In the genomic region with DNA sequence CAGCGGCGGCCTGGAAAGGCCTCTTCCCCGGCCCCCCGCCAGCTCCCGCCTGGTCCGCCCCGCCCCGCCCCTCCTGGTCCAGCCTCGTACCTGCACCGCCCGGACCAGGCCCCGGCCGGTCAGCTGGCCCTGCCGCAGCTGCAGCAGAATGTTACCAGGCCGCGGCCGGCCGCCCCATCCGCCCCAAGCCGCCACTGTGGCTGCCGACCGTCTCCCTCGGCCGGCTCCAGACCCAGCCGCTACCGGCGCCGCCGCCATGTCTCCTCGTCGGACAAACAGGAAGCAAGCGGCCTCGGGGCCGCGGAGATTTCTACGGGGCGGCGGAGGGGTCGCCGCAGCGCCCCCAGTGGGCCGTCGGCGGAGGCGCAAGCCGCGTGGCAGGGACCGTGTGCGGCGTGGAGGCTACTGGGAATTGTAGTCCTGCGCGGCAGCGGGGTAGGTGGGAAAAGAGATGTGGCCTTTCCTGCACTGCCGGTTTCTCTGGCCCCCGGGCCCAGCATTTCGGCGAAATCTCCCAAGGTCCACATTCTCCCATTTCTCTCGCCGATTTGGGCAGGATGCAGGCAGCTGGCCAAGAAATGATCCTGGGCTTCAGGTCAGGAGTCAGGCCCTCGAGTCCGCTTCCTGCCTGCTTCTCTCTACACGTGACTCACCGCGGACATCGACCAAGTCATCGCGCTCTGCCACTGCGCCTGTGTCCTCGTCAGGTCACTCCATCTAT, we compare ENCODE assay signal across 8 cellular contexts. TPM values are rescaled to one million over a fixed set of nuclear protein-coding genes. Genes with fewer than 3 reads are reported as not detected.
DNase-seq lines count a peak whose midpoint lies in the region; ATAC-seq and TF ChIP-seq lines count a peak whose summit lies in the region.

Gene TRPC4AP, minus strand, starts transcription at position 284 of the 721 bp plus-strand sequence. Its CDS starts 26 bp downstream, at position 258.

- H3K27ac ChIP-seq in SJSA1, result peak within 1 kb of the TSS; percentile 87
- peak within 1 kb of the TSS; percentile 78 to 97 (median 94) for H3K27ac ChIP-seq in gastroesophageal sphincter
- H3K27ac ChIP-seq in suprapubic skin, result peak within 1 kb of the TSS; percentile 90

- peaks cover 47% of the 10 kb centered on the region for H3K79me2 ChIP-seq in Loucy (ENCODE audit: insufficient read depth, low read length)

- WGBS in gastroesophageal sphincter (ENCODE audit: low coverage in 1 of 2), 2 donors, result 15% methylated on average over 5 of the region's 69 CpGs; no CpG with 5 or more reads in 1 of the 2 donors
- WGBS in suprapubic skin, result 9% methylated on average over 15 of the region's 69 CpGs

- no peaks in the 10 kb centered on the region for H3K27me3 ChIP-seq in H7 (ENCODE audit: control insufficient read depth, insufficient read depth, low read length)
- no peaks in the 10 kb centered on the region for H3K27me3 ChIP-seq in Loucy (ENCODE audit: insufficient read depth, low read length, poor library complexity, severe bottlenecking)
- H3K27me3 ChIP-seq in SJSA1 (replicated peaks), result no peaks in the 10 kb centered on the region
- H3K27me3 ChIP-seq in gastroesophageal sphincter, result no peaks in the 10 kb centered on the region
- H3K27me3 ChIP-seq in suprapubic skin, result no peaks in the 10 kb centered on the region

- H3K4me2 ChIP-seq in Loucy (ENCODE audit: low read depth, low read length, poor library complexity, severe bottlenecking), result peak within 1 kb of the TSS; percentile 94

- no peaks in the 10 kb centered on the region for H3K9me3 ChIP-seq in Loucy (ENCODE audit: insufficient read depth, low read depth, low read length)
- H3K9me3 ChIP-seq in SJSA1 (replicated peaks), result no peaks in the 10 kb centered on the region
- no peaks in the 10 kb centered on the region for H3K9me3 ChIP-seq in gastroesophageal sphincter
- H3K9me3 ChIP-seq in suprapubic skin, result no peaks in the 10 kb centered on the region

- H3K36me3 ChIP-seq in H7 (replicated peaks; ENCODE audit: control insufficient read depth, insufficient read depth, low read length) (no peaks in the 10 kb centered on the region), Loucy (ENCODE audit: insufficient read depth, low read length) (no peaks in the 10 kb centered on the region), SJSA1 (peaks cover 20% of the 10 kb centered on the region), gastroesophageal sphincter (peaks cover 0 to 11% of the 10 kb centered on the region in 2 donors), suprapubic skin (no peaks in the 10 kb centered on the region)

- DNase-seq in GM03348 (ENCODE audit: low spot score) (peak; percentile 94), H7 (peak; percentile 91), SJSA1 (ENCODE audit: low read depth in 1 of 2, low spot score in 2 of 2) (peak; percentile 87 to 97), nucleus accumbens (lab: John Stamatoyannopoulos, UW) (peak; percentile 11 to 95 (median 82)), suprapubic skin (ENCODE audit: low spot score in 2 of 2) (peak; percentile 91 to 93)
- peak; percentile 90 for DNase-seq in activated naive CD4-positive, alpha-beta T cell treated with Interleukin-2 at 50 U/mL for 16 hours

- TF ChIP-seq POLR2A in gastroesophageal sphincter (IDR thresholded peaks at IDR 0.05), result peak; percentile 48 to 70
- peak in 1 of 2 donors; percentile 81 for TF ChIP-seq POLR2A in suprapubic skin (IDR thresholded peaks at IDR 0.05)

- no peaks in the 10 kb centered on the region for H3K9me2 ChIP-seq in Loucy (replicated peaks; ENCODE audit: low read depth, low read length)

- H3K9ac ChIP-seq in Loucy (ENCODE audit: low read depth, low read length, poor library complexity, severe bottlenecking), result peak within 1 kb of the TSS; percentile 85

- TF ChIP-seq CTCF in Loucy (conservative IDR thresholded peaks at IDR 0.05; ENCODE audit: low read length), result peak; percentile 87
- TF ChIP-seq CTCF in gastroesophageal sphincter (IDR thresholded peaks at IDR 0.05), result peak; percentile 97 to 99 (median 98)
- TF ChIP-seq CTCF in suprapubic skin (IDR thresholded peaks at IDR 0.05), result peak; percentile 92 to 99

- H3K4me1 ChIP-seq in Loucy (ENCODE audit: insufficient read depth, low read length, poor library complexity, severe bottlenecking) (peaks cover 35% of the 10 kb centered on the region), SJSA1 (replicated peaks) (peaks cover 23% of the 10 kb centered on the region), gastroesophageal sphincter (peaks cover 0 to 59% (median 9%) of the 10 kb centered on the region in 3 donors), suprapubic skin (peaks cover 53% of the 10 kb centered on the region)

- peak within 1 kb of the TSS; percentile 100 for H2AFZ ChIP-seq in Loucy (ENCODE audit: low read length)

- no peak for TF ChIP-seq EP300 in gastroesophageal sphincter (IDR thresholded peaks at IDR 0.05)
- TF ChIP-seq EP300 in suprapubic skin (IDR thresholded peaks at IDR 0.05), result no peak

- peaks cover 38% of the 10 kb centered on the region for H4K20me1 ChIP-seq in Loucy (ENCODE audit: insufficient read depth, low read length, poor library complexity, severe bottlenecking)

- ATAC-seq in gastroesophageal sphincter, result peak; percentile 96

- peak within 1 kb of the TSS; percentile 86 for H3K4me3 ChIP-seq in H7 (ENCODE audit: insufficient read depth, low read depth, low read length)
- peak within 1 kb of the TSS; percentile 86 for H3K4me3 ChIP-seq in Loucy (ENCODE audit: low read length, poor library complexity, severe bottlenecking)
- peak within 1 kb of the TSS; percentile 84 for H3K4me3 ChIP-seq in SJSA1
- peak within 1 kb of the TSS; percentile 80 to 87 for H3K4me3 ChIP-seq in gastroesophageal sphincter
- peak within 1 kb of the TSS; percentile 95 for H3K4me3 ChIP-seq in suprapubic skin

- no peaks in the 10 kb centered on the region; the same call in 1 of the 2 replicates for H3F3A ChIP-seq in Loucy (ENCODE audit: low read depth)

RNA-seq across cellular contexts. Expression of gene TRPC4AP, which starts in this region (rescaled TPM):
- 63.8 and 65.8 TPM in 2 replicates for total RNA-seq in H7 (2014; rRNA removed; shearing (Covaris generic))
- 25.3 and 36.8 TPM in 2 replicates for total RNA-seq in SJSA1 (2014; rRNA removed; shearing (Covaris generic))
- total RNA-seq in gastroesophageal sphincter (10 to 100 TPM; 47.5 to 57.1 (median 52.4) TPM), suprapubic skin (10 to 100 TPM; 48.4 to 87.3 (median 57.8) TPM)

Comparison
In these comparisons a context has a peak if more than half of its experiments do, and no peak if none do; other contexts are left out.
1. Peak in every context shown above with its lines: DNase-seq, ATAC-seq, H3K4me3 ChIP-seq and H3K27ac ChIP-seq.